In genomic region chr7:135877799-135878198, GRCh38 we compare ENCODE assay signal across 8 cellular contexts.
DNase-seq lines count a peak whose midpoint lies in the region; ATAC-seq and TF ChIP-seq lines count a peak whose summit lies in the region.

No MANE protein-coding gene starts in this region.

- H3K4me3 ChIP-seq in adipocyte (ENCODE audit: low read length): no peak overlapping the region

- no peaks in the 10 kb centered on the region for H3K36me3 ChIP-seq in adipocyte (ENCODE audit: control insufficient read depth, insufficient read depth, low read length, severe bottlenecking)

- TF ChIP-seq POLR2A in erythroblast (IDR thresholded peaks at IDR 0.05; ENCODE audit: low read length): no peak

- ATAC-seq in GM18861 (IDR thresholded peaks at IDR 0.05; ENCODE audit: unreplicated experiment) (peak; percentile 88), HG02938 (IDR thresholded peaks at IDR 0.05; ENCODE audit: unreplicated experiment) (no peak)

- no peaks in the 10 kb centered on the region for H3K9me3 ChIP-seq in adipocyte (ENCODE audit: control insufficient read depth, low read length)

- no peak overlapping the region for H3K9ac ChIP-seq in adipocyte (ENCODE audit: low read length)

- DNase-seq in HPDE6-E6E7 (ENCODE audit: extremely low spot score): peak; percentile 88
- peak; percentile 19 for DNase-seq in adipocyte (ENCODE audit: low read depth)
- peak; percentile 98 for DNase-seq in myocyte (ENCODE audit: low read depth)
- no peak for DNase-seq in activated CD4-positive, alpha-beta T cell treated with anti-CD3 and anti-CD28 coated beads for 4 hours
- DNase-seq in medulla oblongata (ENCODE audit: extremely low spot score): no peak
- no peak for DNase-seq in erythroblast (lab: John Stamatoyannopoulos, UW)

- H3K4me1 ChIP-seq in adipocyte (ENCODE audit: control insufficient read depth, insufficient read depth, low read length): peaks cover 21% of the 10 kb centered on the region

- peaks cover 3% of the 10 kb centered on the region for H3K27me3 ChIP-seq in adipocyte (replicated peaks; ENCODE audit: control insufficient read depth, insufficient read depth, low read length)

Comparison
In these comparisons a context has a peak if more than half of its experiments do, and no peak if none do; other contexts are left out.
1. DNase-seq: peak in HPDE6-E6E7 (single experiment), adipocyte (single experiment) and myocyte (single experiment); none in activated CD4-positive, alpha-beta T cell treated with anti-CD3 and anti-CD28 coated beads for 4 hours (0 of 2), medulla oblongata (single experiment) and erythroblast (0 of 2).